In the genomic region with DNA sequence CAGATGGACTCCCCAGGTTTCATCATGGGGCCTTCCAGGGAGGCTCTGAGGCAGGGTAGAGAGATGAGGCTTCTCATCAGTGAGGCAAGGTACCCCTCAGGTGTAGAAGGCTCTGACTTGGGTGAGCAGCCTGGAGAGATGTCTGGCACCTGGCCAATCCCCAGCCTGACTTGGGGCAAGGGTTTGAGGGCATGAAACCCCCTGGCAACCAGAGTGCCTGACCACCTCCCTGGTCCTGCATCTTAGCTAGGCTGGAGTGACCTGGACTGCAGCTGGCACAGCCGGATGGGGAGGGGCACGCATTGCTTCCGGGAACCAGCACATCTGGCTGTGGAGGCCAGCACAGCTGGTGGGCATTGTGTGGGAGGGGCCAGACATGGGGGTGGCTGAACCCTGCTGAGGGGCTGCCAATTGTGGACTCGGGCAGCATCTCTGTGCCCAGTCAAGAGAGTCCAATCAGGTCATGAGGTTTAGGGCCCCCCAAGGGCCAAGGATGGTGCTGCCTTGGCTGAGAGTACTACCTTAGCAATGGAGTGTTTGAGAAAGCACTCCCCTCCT, we compare ENCODE assay signal across 9 cellular contexts. TPM values are rescaled to one million over a fixed set of nuclear protein-coding genes. Genes with fewer than 3 reads are reported as not detected.
A peak's percentile ranks its signal among the peaks of the same experiment; 100 is the strongest.
DNase-seq lines count a peak whose midpoint lies in the region; ATAC-seq and TF ChIP-seq lines count a peak whose summit lies in the region.
"Had no signal": no experiment of that assay in that cellular context is flagged by ENCODE, and none has a peak within 500 bp of the region (broad histone marks: within the 10 kb centered on the region; RNA-seq: fewer than 3 reads in every experiment).

No MANE protein-coding gene starts in this region.

- no peak for ATAC-seq in HG03442 (IDR thresholded peaks at IDR 0.05; ENCODE audit: unreplicated experiment)

- peak in 1 of 5 donors; percentile 13 for DNase-seq in CD4-positive, alpha-beta memory T cell
- no peak for DNase-seq in PC-9
- no peak for DNase-seq in fibroblast of the aortic adventitia (ENCODE audit: low read depth)
- peak; percentile 51 to 78 (median 71) for DNase-seq in ovary
- DNase-seq in activated CD4-positive, CD25-positive, alpha-beta regulatory T cell treated with anti-CD3 and anti-CD28 coated beads, Interleukin-2, amount 50 U/mL, for 72 hours = no peak
- no peak for DNase-seq in cortex of kidney (lab: John Stamatoyannopoulos, UW)
- no peak for DNase-seq in kidney tubule cell (ENCODE audit: low spot score)
- DNase-seq: activated naive CD4-positive, alpha-beta T cell treated with anti-CD3 and anti-CD28 coated beads, Interleukin-2, amount 10 ng/mL, durations not matched to agents 7 days and 5 days had no signal

- 26 to 46% (median 29%) methylated on average over 4 of the region's 4 CpGs for WGBS in ovary, 3 donors

- H3K4me3 ChIP-seq in CD4-positive, alpha-beta memory T cell (ENCODE audit: low read length in 2 of 2) = no peak overlapping the region
- H3K4me3 ChIP-seq in PC-9 (peak overlapping the region; percentile 60; the same call in 1 of the 2 replicates), fibroblast of the aortic adventitia (ENCODE audit: low read depth, low read length) (peak overlapping the region; percentile 87), ovary (peak overlapping the region; percentile 88)

- peaks cover 0 to 2% (median 0%) of the 10 kb centered on the region in 8 donors for H3K9me3 Mint-ChIP-seq in CD4-positive, alpha-beta memory T cell
- H3K9me3 Mint-ChIP-seq: activated naive CD4-positive, alpha-beta T cell treated with anti-CD3 and anti-CD28 coated beads, Interleukin-2, amount 10 ng/mL, durations not matched to agents 7 days and 5 days had no signal

- no peak overlapping the region for H2AFZ ChIP-seq in PC-9

- peaks cover 18% of the 10 kb centered on the region; the same call in 1 of the 2 replicates for H3F3A ChIP-seq in PC-9 (ENCODE audit: insufficient read depth, low read depth)

- no peaks in the 10 kb centered on the region for H4K20me1 ChIP-seq in PC-9 (ENCODE audit: insufficient read depth)

- H3K36me3 ChIP-seq in CD4-positive, alpha-beta memory T cell (ENCODE audit: insufficient read depth, low read length) = no peaks in the 10 kb centered on the region
- H3K36me3 ChIP-seq in PC-9 (ENCODE audit: low read depth) (no peaks in the 10 kb centered on the region), ovary (no peaks in the 10 kb centered on the region)

- H3K4me1 ChIP-seq in CD4-positive, alpha-beta memory T cell (ENCODE audit: insufficient read depth, low read length) = peaks cover 28% of the 10 kb centered on the region
- peaks cover 33% of the 10 kb centered on the region for H3K4me1 ChIP-seq in PC-9 (replicated peaks; ENCODE audit: insufficient read depth)
- peaks cover 16% of the 10 kb centered on the region for H3K4me1 ChIP-seq in ovary (ENCODE audit: insufficient read depth)

- no peaks in the 10 kb centered on the region for H3K36me3 Mint-ChIP-seq in CD4-positive, alpha-beta memory T cell
- H3K36me3 Mint-ChIP-seq: activated naive CD4-positive, alpha-beta T cell treated with anti-CD3 and anti-CD28 coated beads, Interleukin-2, amount 10 ng/mL, durations not matched to agents 7 days and 5 days had no signal

- TF ChIP-seq POLR2A in ovary (IDR thresholded peaks at IDR 0.05) = no peak

- no peaks in the 10 kb centered on the region for H3K79me2 ChIP-seq in PC-9 (ENCODE audit: low read depth)

- no peaks in the 10 kb centered on the region for H3K27me3 Mint-ChIP-seq in CD4-positive, alpha-beta memory T cell

- H3K4me2 ChIP-seq in PC-9 = peak overlapping the region; percentile 75

- TSS peak; percentile 7 for BruUV-seq in PC-9 (replicated peaks; lab: Mats Ljungman, UMichigan)

- no peak for TF ChIP-seq CTCF in PC-9 (conservative IDR thresholded peaks at IDR 0.05)
- TF ChIP-seq CTCF in fibroblast of the aortic adventitia (IDR thresholded peaks at IDR 0.05; ENCODE audit: insufficient read depth, low read length) = no peak
- no peak for TF ChIP-seq CTCF in ovary (IDR thresholded peaks at IDR 0.05)

- H3K27me3 ChIP-seq in CD4-positive, alpha-beta memory T cell (ENCODE audit: insufficient read depth, low read length) = no peaks in the 10 kb centered on the region
- no peaks in the 10 kb centered on the region for H3K27me3 ChIP-seq in PC-9 (ENCODE audit: insufficient read depth, low read depth)
- no peaks in the 10 kb centered on the region for H3K27me3 ChIP-seq in ovary

- H3K4me1 Mint-ChIP-seq in CD4-positive, alpha-beta memory T cell = peaks cover 6 to 27% (median 20%) of the 10 kb centered on the region in 4 donors

- no peaks in the 10 kb centered on the region for H3K9me3 ChIP-seq in CD4-positive, alpha-beta memory T cell (ENCODE audit: control insufficient read depth in 1 of 2, low read length in 2 of 2)
- H3K9me3 ChIP-seq in PC-9 (ENCODE audit: insufficient read depth, low read depth) (no peaks in the 10 kb centered on the region), ovary (no peaks in the 10 kb centered on the region)

- H3K4me3 Mint-ChIP-seq in CD4-positive, alpha-beta memory T cell = peak overlapping the region; percentile 40 to 75 (median 56)

- H3K27ac Mint-ChIP-seq in CD4-positive, alpha-beta memory T cell = peak overlapping the region in 6 of 7 donors; percentile 7 to 71 (median 62)
- H3K27ac Mint-ChIP-seq: activated naive CD4-positive, alpha-beta T cell treated with anti-CD3 and anti-CD28 coated beads, Interleukin-2, amount 10 ng/mL, durations not matched to agents 7 days and 5 days had no signal

- CTCF ChIA-PET in CD4-positive, alpha-beta memory T cell (lab: Charles Lee; ENCODE audit: partially characterized antibody) = no interaction called here
- CTCF ChIA-PET in PC-9 (lab: Charles Lee) = interaction anchor here (0.6 kb wide), 1 partner anchor 89 kb away, joined by 15 read pairs; no protein-coding TSS in a partner anchor

- H3K9me2 ChIP-seq in PC-9 (ENCODE audit: insufficient read depth) = no peaks in the 10 kb centered on the region

- no peak overlapping the region for H3K27ac ChIP-seq in CD4-positive, alpha-beta memory T cell (ENCODE audit: low read depth, low read length)
- H3K27ac ChIP-seq in PC-9 (no peak overlapping the region), ovary (peak overlapping the region; percentile 95 to 98)

- POLR2A ChIA-PET in CD4-positive, alpha-beta memory T cell (lab: Charles Lee; ENCODE audit: partially characterized antibody) = no interaction called here
- POLR2A ChIA-PET in PC-9 (lab: Charles Lee; ENCODE audit: unreplicated experiment) = no interaction called here

- TF ChIP-seq EP300 in ovary (IDR thresholded peaks at IDR 0.05) = no peak

- intact Hi-C loops in CD4-positive, alpha-beta memory T cell (cut with micrococcal nuclease) = loop anchor here (10.0 kb wide), 1 partner anchor 89 kb away; no protein-coding TSS in a partner anchor
- intact Hi-C loops in PC-9 (cut with micrococcal nuclease; ENCODE audit: unreplicated experiment) = no loop called here
- intact Hi-C loops in ovary (cut with DNase I) = loop anchor here in 1 of 4 donors (10.0 kb wide), 1 partner anchor 89 kb away; no protein-coding TSS in a partner anchor

RNA-seq across cellular contexts. Expression of a gene that starts 1.9 kb away (rescaled TPM):
- 1 to 10 TPM; 1.4 to 1.8 TPM for total RNA-seq in CD4-positive, alpha-beta memory T cell
- not detected for polyA plus RNA-seq in CD4-positive, alpha-beta memory T cell
- total RNA-seq in PC-9 (2021) (8.1 and 9.6 TPM in 2 replicates), fibroblast of the aortic adventitia (ENCODE audit: low replicate concordance) (22.3 and 41.8 TPM in 2 replicates), ovary (10 to 100 TPM; 14.1 to 41.9 (median 35.1) TPM)
- 10 to 100 TPM in 1 of 2 donors, 1 to 10 TPM in 1; 7.7 to 18.8 TPM for polyA plus RNA-seq in ovary

RNA-seq across cellular contexts. Expression of a gene that starts 29.9 kb away (rescaled TPM):
- not detected for total RNA-seq in CD4-positive, alpha-beta memory T cell
- polyA plus RNA-seq in CD4-positive, alpha-beta memory T cell = not detected
- total RNA-seq in PC-9 (2021) (not detected in 2 replicates), fibroblast of the aortic adventitia (ENCODE audit: low replicate concordance) (not detected in 2 replicates), ovary (not detected)
- polyA plus RNA-seq in ovary = not detected

RNA-seq across cellular contexts. Expression of a gene that starts 47.2 kb away (rescaled TPM):
- not detected for total RNA-seq in CD4-positive, alpha-beta memory T cell
- polyA plus RNA-seq in CD4-positive, alpha-beta memory T cell = not detected
- not detected in 2 replicates for total RNA-seq in PC-9 (2021)
- total RNA-seq in fibroblast of the aortic adventitia (ENCODE audit: low replicate concordance) = not detected in 2 replicates
- total RNA-seq in ovary = 1 to 10 TPM in 1 of 7 donors, under 1 TPM in 2, not detected in 4; 0.25 to 1.3 (median 0.79) TPM
- under 1 TPM in 1 of 2 donors, not detected in 1; 0.12 TPM for polyA plus RNA-seq in ovary

RNA-seq across cellular contexts. Expression of a gene that starts 54.9 kb away (rescaled TPM):
- 100 to 1,000 TPM; 256 to 269 TPM for total RNA-seq in CD4-positive, alpha-beta memory T cell
- 10 to 100 TPM in 1 of 2 donors, 1 to 10 TPM in 1; 8.9 to 23.2 TPM for polyA plus RNA-seq in CD4-positive, alpha-beta memory T cell
- total RNA-seq in PC-9 (2021) (66.0 and 70.5 TPM in 2 replicates), fibroblast of the aortic adventitia (ENCODE audit: low replicate concordance) (91.8 and 101 TPM in 2 replicates), ovary (100 to 1,000 TPM in 1 of 7 donors, 10 to 100 TPM in 6; 68.6 to 114 (median 89.7) TPM)
- 10 to 100 TPM; 26.2 to 61.5 TPM for polyA plus RNA-seq in ovary

Comparison
In these comparisons a context has a peak if more than half of its experiments do, and no peak if none do; other contexts are left out.
1. DNase-seq: peak in ovary (5 of 5); none in PC-9 (0 of 2), fibroblast of the aortic adventitia (single experiment), activated CD4-positive, CD25-positive, alpha-beta regulatory T cell treated with anti-CD3 and anti-CD28 coated beads, Interleukin-2, amount 50 U/mL, for 72 hours (single experiment), cortex of kidney (single experiment) and kidney tubule cell (single experiment).
2. H3K27ac ChIP-seq: peak in ovary (2 of 2); none in CD4-positive, alpha-beta memory T cell (single experiment) and PC-9 (single experiment).
3. H3K4me3 ChIP-seq: peak in PC-9 (single experiment), fibroblast of the aortic adventitia (single experiment) and ovary (single experiment); none in CD4-positive, alpha-beta memory T cell (0 of 2).